In the genomic region with DNA sequence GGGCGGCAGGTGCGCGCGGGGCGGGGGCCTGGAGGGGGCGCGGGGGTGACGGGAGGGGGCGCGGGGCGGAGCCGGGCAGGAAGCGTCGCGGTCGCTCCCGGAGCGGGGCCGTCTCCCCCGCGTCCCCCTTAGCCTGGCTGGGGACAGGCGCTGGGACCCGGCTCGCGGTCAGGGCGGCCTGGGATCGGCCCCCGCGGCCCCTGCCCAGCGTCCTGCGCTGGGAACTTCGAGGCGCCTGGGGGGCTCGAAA, we compare ENCODE assay signal across 8 cellular contexts.
DNase-seq lines count a peak whose midpoint lies in the region; ATAC-seq and TF ChIP-seq lines count a peak whose summit lies in the region.

No MANE protein-coding gene starts in this region.

- H3K79me1 ChIP-seq in mesenchymal stem cell (replicated peaks; ENCODE audit: low read length, poor library complexity, severe bottlenecking), result no peaks in the 10 kb centered on the region

- H3K18ac ChIP-seq in mesenchymal stem cell (ENCODE audit: low read depth in 1 of 2, low read length in 2 of 2), result no peak overlapping the region

- H3K79me2 ChIP-seq in SK-N-SH (ENCODE audit: insufficient read depth), result no peaks in the 10 kb centered on the region

- no peaks in the 10 kb centered on the region for H3F3A ChIP-seq in SK-N-SH (replicated peaks; ENCODE audit: insufficient read depth)

- no peaks in the 10 kb centered on the region for H3K4me1 Mint-ChIP-seq in MCF 10A (ENCODE audit: insufficient read depth, unreplicated experiment)
- peaks cover 12% of the 10 kb centered on the region for H3K4me1 Mint-ChIP-seq in osteocyte (ENCODE audit: unreplicated experiment)

- no peaks in the 10 kb centered on the region for H3K9me3 ChIP-seq in SK-N-SH
- no peaks in the 10 kb centered on the region for H3K9me3 ChIP-seq in mesenchymal stem cell (ENCODE audit: control insufficient read depth, low read length)
- no peaks in the 10 kb centered on the region for H3K9me3 ChIP-seq in upper lobe of left lung

- CTCF ChIA-PET in SK-N-SH (lab: Yijun Ruan, JAX) (interaction anchor here (0.7 to 1.5 kb wide), 3 partner anchors 20 to 75 kb away, joined by 3 to 4 read pairs (median 3); no protein-coding TSS in a partner anchor), MCF 10A (lab: Yijun Ruan, JAX) (interaction anchor here (0.6 kb wide), 1 partner anchor 83 kb away, joined by 3 read pairs; no protein-coding TSS in a partner anchor)

- no peak for TF ChIP-seq POLR2A in upper lobe of left lung (IDR thresholded peaks at IDR 0.05)

- no CpG with 5 or more reads among the region's 34 CpGs for WGBS in SK-N-SH (ENCODE audit: low lambda C conversion rate)
- 0% methylated on average over 15 of the region's 34 CpGs for WGBS in mesenchymal stem cell
- WGBS in upper lobe of left lung, 2 donors, result 0% methylated on average over 2 of the region's 34 CpGs; no CpG with 5 or more reads in 1 of the 2 donors

- no peak overlapping the region for H3K27ac Mint-ChIP-seq in MCF 10A (ENCODE audit: low read depth, unreplicated experiment)
- H3K27ac Mint-ChIP-seq in osteocyte (ENCODE audit: unreplicated experiment), result no peak overlapping the region

- no peak overlapping the region for H3K14ac ChIP-seq in mesenchymal stem cell (ENCODE audit: low read length in 2 of 2)

- no peak overlapping the region for H2BK5ac ChIP-seq in mesenchymal stem cell (ENCODE audit: low read depth, low read length, poor library complexity, severe bottlenecking)

- no peak for TF ChIP-seq RAD21 in SK-N-SH (IDR thresholded peaks at IDR 0.05; ENCODE audit: low read length)

- H3K4me2 ChIP-seq in SK-N-SH (peak overlapping the region; percentile 65; the same call in 1 of the 2 replicates), mesenchymal stem cell (ENCODE audit: low read length, poor library complexity, severe bottlenecking) (peak overlapping the region; percentile 81)

- H3K9me3 Mint-ChIP-seq in MCF 10A (ENCODE audit: unreplicated experiment), result no peaks in the 10 kb centered on the region
- H3K9me3 Mint-ChIP-seq in osteocyte (ENCODE audit: unreplicated experiment), result no peaks in the 10 kb centered on the region

- ATAC-seq in SK-N-SH treated with all-trans-retinoic acid at 6 μM for 48 hours (no peak; the same call in 2 of the 3 replicates), upper lobe of left lung (ENCODE audit: low FRiP score in 2 of 2) (no peak)

- BruUV-seq in MCF 10A (replicated peaks; lab: Mats Ljungman, UMichigan), result no TSS peak

- H3K27ac ChIP-seq in SK-N-SH (ENCODE audit: low read depth in 2 of 2, low read length in 1 of 2), result no peak overlapping the region
- H3K27ac ChIP-seq in mesenchymal stem cell (ENCODE audit: low read length, poor library complexity, severe bottlenecking), result no peak overlapping the region
- peak overlapping the region in 2 of 4 donors; percentile 26 to 59 for H3K27ac ChIP-seq in upper lobe of left lung

- POLR2A ChIA-PET in SK-N-SH (lab: Yijun Ruan, JAX) (interaction anchor here (1.5 kb wide), 1 partner anchor 9 kb away, joined by 4 read pairs; no protein-coding TSS in a partner anchor), MCF 10A (lab: Yijun Ruan, JAX) (no interaction called here)

- H4K8ac ChIP-seq in mesenchymal stem cell (ENCODE audit: low read length), result no peak overlapping the region

- peaks cover 10% of the 10 kb centered on the region for H3K27me3 ChIP-seq in SK-N-SH (ENCODE audit: insufficient read depth)
- peaks cover 0 to 86% of the 10 kb centered on the region in 2 experiments for H3K27me3 ChIP-seq in mesenchymal stem cell (ENCODE audit: control insufficient read depth in 1 of 2, insufficient read depth in 1 of 2, low read length in 2 of 2)
- peaks cover 0 to 22% (median 11%) of the 10 kb centered on the region in 4 donors for H3K27me3 ChIP-seq in upper lobe of left lung

- H3K9me2 ChIP-seq in SK-N-SH, result no peaks in the 10 kb centered on the region

- intact Hi-C loops in MCF 10A (cut with micrococcal nuclease), result no loop called here

- H3K36me3 Mint-ChIP-seq in MCF 10A (ENCODE audit: insufficient read depth, unreplicated experiment), result no peaks in the 10 kb centered on the region
- H3K36me3 Mint-ChIP-seq in osteocyte (ENCODE audit: unreplicated experiment), result no peaks in the 10 kb centered on the region

- H3K23ac ChIP-seq in mesenchymal stem cell (ENCODE audit: low read length in 2 of 2), result no peak overlapping the region

- DNase-seq in SK-N-SH (no peak), MCF 10A (ENCODE audit: unreplicated experiment) (no peak), mesenchymal stem cell (no peak), upper lobe of left lung (peak in 1 of 2 donors; percentile 89), hepatic stellate cell (ENCODE audit: low spot score) (no peak), osteocyte (ENCODE audit: extremely low spot score, unreplicated experiment) (no peak), epidermal melanocyte (ENCODE audit: insufficient read length, low spot score) (no peak)

- no peak overlapping the region for H2BK120ac ChIP-seq in mesenchymal stem cell (ENCODE audit: low read depth, low read length)

- no peak overlapping the region for H4K91ac ChIP-seq in mesenchymal stem cell (ENCODE audit: low read length)

- no peak overlapping the region for H2AFZ ChIP-seq in SK-N-SH (ENCODE audit: low read depth)
- no peak overlapping the region for H2AFZ ChIP-seq in mesenchymal stem cell (ENCODE audit: low read depth, low read length)

- TF ChIP-seq CTCF in SK-N-SH (IDR thresholded peaks at IDR 0.05) (no peak), MCF 10A (IDR thresholded peaks at IDR 0.05; ENCODE audit: unreplicated experiment) (no peak), upper lobe of left lung (IDR thresholded peaks at IDR 0.05) (no peak), osteocyte (IDR thresholded peaks at IDR 0.05) (no peak)

- H3K27me3 Mint-ChIP-seq in MCF 10A (ENCODE audit: insufficient read depth, unreplicated experiment) (no peaks in the 10 kb centered on the region), osteocyte (ENCODE audit: unreplicated experiment) (peaks cover 32% of the 10 kb centered on the region)

- no peak overlapping the region for H3K4ac ChIP-seq in mesenchymal stem cell (ENCODE audit: low read depth in 1 of 2, low read length in 2 of 2)

- no peak overlapping the region for H2AK5ac ChIP-seq in mesenchymal stem cell (ENCODE audit: low read length, severe bottlenecking)

- TF ChIP-seq EP300 in SK-N-SH (IDR thresholded peaks at IDR 0.05; ENCODE audit: borderline replicate concordance in 1 of 2, low read depth in 1 of 2, low read length in 1 of 2) (no peak), upper lobe of left lung (IDR thresholded peaks at IDR 0.05) (no peak)

- H3K4me1 ChIP-seq in SK-N-SH (ENCODE audit: control insufficient read depth in 1 of 2, insufficient read depth in 2 of 2, low read depth in 1 of 2, low read length in 1 of 2) (peaks cover 0 to 17% of the 10 kb centered on the region in 2 experiments; a peak in 1 of 4 replicates), mesenchymal stem cell (ENCODE audit: control insufficient read depth, insufficient read depth, low read depth, low read length) (peaks cover 40% of the 10 kb centered on the region), upper lobe of left lung (peaks cover 20 to 33% (median 29%) of the 10 kb centered on the region in 4 donors)

- H2BK15ac ChIP-seq in mesenchymal stem cell (ENCODE audit: low read depth, poor library complexity, severe bottlenecking), result no peak overlapping the region

- H3K4me3 ChIP-seq in SK-N-SH (ENCODE audit: low read depth in 2 of 2, low read length in 1 of 2), result peak overlapping the region in 1 of 2 experiments; percentile 52; a peak in 2 of 4 replicates
- H3K4me3 ChIP-seq in mesenchymal stem cell (ENCODE audit: insufficient read depth in 1 of 2, low read depth in 1 of 2, low read length in 2 of 2), result peak overlapping the region in 1 of 2 experiments; percentile 52
- H3K4me3 ChIP-seq in upper lobe of left lung, result peak overlapping the region; percentile 30 to 59 (median 56)

- peak overlapping the region; percentile 6 for H3K4me3 Mint-ChIP-seq in MCF 10A (ENCODE audit: unreplicated experiment)
- no peak overlapping the region for H3K4me3 Mint-ChIP-seq in osteocyte (ENCODE audit: unreplicated experiment)

- H2BK12ac ChIP-seq in mesenchymal stem cell (ENCODE audit: low read length in 2 of 2), result no peak overlapping the region

- no peaks in the 10 kb centered on the region for H4K20me1 ChIP-seq in SK-N-SH (ENCODE audit: insufficient read depth)

- H3K36me3 ChIP-seq in SK-N-SH (replicated peaks in 1 of 2; ENCODE audit: control insufficient read depth in 1 of 2, insufficient read depth in 2 of 2, low read length in 1 of 2) (no peaks in the 10 kb centered on the region), mesenchymal stem cell (ENCODE audit: control insufficient read depth in 1 of 2, insufficient read depth in 2 of 2, low read depth in 1 of 2, low read length in 2 of 2) (peaks cover 0 to 2% of the 10 kb centered on the region in 2 experiments), upper lobe of left lung (no peaks in the 10 kb centered on the region)

- no peak overlapping the region for H3K9ac ChIP-seq in SK-N-SH
- H3K9ac ChIP-seq in mesenchymal stem cell (ENCODE audit: low read length), result no peak overlapping the region

TF ChIP-seq in SK-N-SH, 30 proteins besides CTCF, POLR2A, EP300 and RAD21 (continues in another document):
- no peak for TF ChIP-seq NFIC (IDR thresholded peaks at IDR 0.05; ENCODE audit: borderline replicate concordance)
- TF ChIP-seq RFX5 (IDR thresholded peaks at IDR 0.05; ENCODE audit: low read length), result no peak
- TF ChIP-seq SIN3A (IDR thresholded peaks at IDR 0.05; ENCODE audit: borderline replicate concordance, low read depth, low read length), result no peak
- TF ChIP-seq RXRA (IDR thresholded peaks at IDR 0.05; ENCODE audit: borderline replicate concordance, low read depth), result no peak
- no peak for TF ChIP-seq GABPA (IDR thresholded peaks at IDR 0.05; ENCODE audit: low read depth)

TF ChIP-seq in SK-N-SH treated with all-trans-retinoic acid at 6 μM for 48 hours, 23 proteins besides CTCF, POLR2A, EP300 and RAD21 (continues in another document):
- no peak for TF ChIP-seq TCF4 (CRISPR knock-in tag; IDR thresholded peaks at IDR 0.05; ENCODE audit: borderline replicate concordance)
- TF ChIP-seq, protein P1, sequence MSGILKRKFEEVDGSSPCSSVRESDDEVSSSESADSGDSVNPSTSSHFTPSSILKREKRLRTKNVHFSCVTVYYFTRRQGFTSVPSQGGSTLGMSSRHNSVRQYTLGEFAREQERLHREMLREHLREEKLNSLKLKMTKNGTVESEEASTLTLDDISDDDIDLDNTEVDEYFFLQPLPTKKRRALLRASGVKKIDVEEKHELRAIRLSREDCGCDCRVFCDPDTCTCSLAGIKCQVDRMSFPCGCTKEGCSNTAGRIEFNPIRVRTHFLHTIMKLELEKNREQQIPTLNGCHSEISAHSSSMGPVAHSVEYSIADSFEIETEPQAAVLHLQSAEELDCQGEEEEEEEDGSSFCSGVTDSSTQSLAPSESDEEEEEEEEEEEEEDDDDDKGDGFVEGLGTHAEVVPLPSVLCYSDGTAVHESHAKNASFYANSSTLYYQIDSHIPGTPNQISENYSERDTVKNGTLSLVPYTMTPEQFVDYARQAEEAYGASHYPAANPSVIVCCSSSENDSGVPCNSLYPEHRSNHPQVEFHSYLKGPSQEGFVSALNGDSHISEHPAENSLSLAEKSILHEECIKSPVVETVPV (CRISPR knock-in tag; IDR thresholded peaks at IDR 0.05), result no peak
